ENCODE assay signal across 18 cellular contexts in genomic region chr9:110620726-110621125, GRCh38. TPM values are rescaled to one million over a fixed set of nuclear protein-coding genes. Genes with fewer than 3 reads are reported as not detected.
DNase-seq lines count a peak whose midpoint lies in the region; ATAC-seq and TF ChIP-seq lines count a peak whose summit lies in the region.
"Had no signal": no experiment of that assay in that cellular context is flagged by ENCODE, and none has a peak within 500 bp of the region (broad histone marks: within the 10 kb centered on the region; RNA-seq: fewer than 3 reads in every experiment).

No MANE protein-coding gene starts in this region.

- no peaks in the 10 kb centered on the region for H3K36me3 ChIP-seq in adipocyte (ENCODE audit: control insufficient read depth, insufficient read depth, low read length, severe bottlenecking)

- no peak for ATAC-seq in HG02885 (IDR thresholded peaks at IDR 0.05; ENCODE audit: poor library complexity, unreplicated experiment)

- H3K27me3 ChIP-seq in adipocyte (replicated peaks; ENCODE audit: control insufficient read depth, insufficient read depth, low read length), result no peaks in the 10 kb centered on the region

- H3K4me1 ChIP-seq in adipocyte (ENCODE audit: control insufficient read depth, insufficient read depth, low read length), result peaks cover 29% of the 10 kb centered on the region

- peak overlapping the region; percentile 73 for H3K9ac ChIP-seq in adipocyte (ENCODE audit: low read length)

- H3K9me3 ChIP-seq in adipocyte (ENCODE audit: control insufficient read depth, low read length), result no peaks in the 10 kb centered on the region

- peak overlapping the region in 2 of 3 experiments; percentile 21 to 53 for H3K27ac Mint-ChIP-seq in nephron
- H3K27ac Mint-ChIP-seq: B cell; CD4-positive, alpha-beta T cell; HFFc6 had no signal

- H3K4me1 Mint-ChIP-seq in nephron, result peaks cover 7% of the 10 kb centered on the region
- H3K4me1 Mint-ChIP-seq: B cell had no signal

- H3K4me3 ChIP-seq in adipocyte (ENCODE audit: low read length), result peak overlapping the region; percentile 60

- H3K4me3 Mint-ChIP-seq in nephron, result no peak overlapping the region
- H3K4me3 Mint-ChIP-seq: B cell; CD4-positive, alpha-beta T cell; HFFc6 had no signal

- peaks cover 4% of the 10 kb centered on the region for H3K27me3 Mint-ChIP-seq in nephron (ENCODE audit: low read depth)
- H3K27me3 Mint-ChIP-seq: B cell had no signal

- H3K9me3 Mint-ChIP-seq in nephron, result no peaks in the 10 kb centered on the region
- H3K9me3 Mint-ChIP-seq: CD4-positive, alpha-beta T cell; HFFc6 had no signal

- DNase-seq in G401 (ENCODE audit: low spot score) (peak; percentile 64), adipocyte (ENCODE audit: low read depth) (peak; percentile 54), fibroblast of peridontal ligament (ENCODE audit: extremely low read depth) (peak; percentile 74), activated T-cell treated with anti-CD3 and anti-CD28 coated beads for 4 hours (no peak)
- no peak for DNase-seq in NK-92 treated with Interleukin-12 subunit alpha and Interleukin-12 subunit beta, amount 100 ng/mL, for 24 hours (lab: John Stamatoyannopoulos, UW)
- DNase-seq: ACHN; Calu3; CD4-positive, alpha-beta T cell; DMS 273 treated with DMSO at 0.1 percent for 48 hours; HCEC 1CT; HFFc6 had no signal

- in situ Hi-C loops in G401 (cut with HindIII; ENCODE audit: low sequenced_read_pairs), result no loop called here

- no peaks in the 10 kb centered on the region for H3K36me3 Mint-ChIP-seq in nephron (ENCODE audit: low read depth)

- no peak for TF ChIP-seq CTCF in nephron (IDR thresholded peaks at IDR 0.05; ENCODE audit: unreplicated experiment in 3 of 3)

RNA-seq across cellular contexts. Expression of gene SVEP1, which starts 41.2 kb away (rescaled TPM):
- not detected in 2 replicates for total RNA-seq in G401 (2014; rRNA removed; shearing (Covaris generic))
- total RNA-seq: A172; B cell; CD4-positive, alpha-beta T cell had no signal

RNA-seq across cellular contexts. Expression of gene MUSK, which starts 47.9 kb away (rescaled TPM):
- not detected in 2 replicates for total RNA-seq in G401 (2014; rRNA removed; shearing (Covaris generic))
- total RNA-seq: A172; B cell; Calu3; CD4-positive, alpha-beta T cell; Daoy; H1; HT1080 had no signal

Comparison
In these comparisons a context has a peak if more than half of its experiments do, and no peak if none do; other contexts are left out.
1. DNase-seq: peak in G401 (single experiment), adipocyte (single experiment) and fibroblast of peridontal ligament (single experiment); none in NK-92 treated with Interleukin-12 subunit alpha and Interleukin-12 subunit beta, amount 100 ng/mL, for 24 hours (single experiment) and activated T-cell treated with anti-CD3 and anti-CD28 coated beads for 4 hours (single experiment).